ENCODE assay signal across 16 cellular contexts in genomic region chr22:33851985-33852384, GRCh38.
DNase-seq lines count a peak whose midpoint lies in the region; ATAC-seq and TF ChIP-seq lines count a peak whose summit lies in the region.
"Had no signal": no experiment of that assay in that cellular context is flagged by ENCODE, and none has a peak within 500 bp of the region (broad histone marks: within the 10 kb centered on the region; RNA-seq: fewer than 3 reads in every experiment).

No MANE protein-coding gene starts in this region.

- TF ChIP-seq EP300 in tibial nerve (IDR thresholded peaks at IDR 0.05): no peak

- peaks cover 0 to 12% (median 5%) of the 10 kb centered on the region in 5 experiments for H3K9me3 Mint-ChIP-seq in brain

- peaks cover 7% of the 10 kb centered on the region for H3K27me3 Mint-ChIP-seq in brain

- H3K4me2 ChIP-seq in KMS-11: 0 out of 2 replicates have a peak overlapping the region, but pooled peaks have one; percentile 9

- DNase-seq in left colon: no peak
- no peak for DNase-seq in tibial nerve (ENCODE audit: low spot score in 2 of 2)
- no peak for DNase-seq in substantia nigra (lab: John Stamatoyannopoulos, UW)
- DNase-seq: activated CD4-positive, alpha-beta T cell treated with anti-CD3 and anti-CD28 coated beads, Interleukin-2, amount 50 U/mL, for 4 hours; activated naive CD4-positive, alpha-beta T cell treated with Interleukin-2 at 50 U/mL for 16 hours; activated T-cell treated with anti-CD3 and anti-CD28 coated beads for 4 hours; Caco-2; left ventricle myocardium superior; NCI-H187; stimulated activated CD4-positive, alpha-beta T cell treated with anti-CD3 and anti-CD28 coated beads, Interleukin-4, amount 100 ng/mL, for 1 hour had no signal

- H4K20me1 ChIP-seq in KMS-11 (ENCODE audit: insufficient read depth): no peaks in the 10 kb centered on the region

- H3K36me3 Mint-ChIP-seq in brain: peaks cover 5% of the 10 kb centered on the region

- no peak overlapping the region for H2AFZ ChIP-seq in KMS-11 (ENCODE audit: low read depth)

- peaks cover 63% of the 10 kb centered on the region for H3K4me1 Mint-ChIP-seq in brain

- H3K4me1 ChIP-seq in KMS-11 (ENCODE audit: low read depth, poor library complexity, severe bottlenecking): peaks cover 32% of the 10 kb centered on the region
- peaks cover 0 to 48% (median 12%) of the 10 kb centered on the region in 4 donors for H3K4me1 ChIP-seq in tibial nerve
- H3K4me1 ChIP-seq: ascending aorta, Caco-2 had no signal

- no peak overlapping the region for H3K9ac ChIP-seq in KMS-11

- TF ChIP-seq POLR2A in tibial nerve (IDR thresholded peaks at IDR 0.05): no peak

- H3K27ac ChIP-seq in KMS-11: no peak overlapping the region
- H3K27ac ChIP-seq in tibial nerve: peak overlapping the region in 3 of 4 donors; percentile 0 to 80 (median 61)
- no peak overlapping the region for H3K27ac ChIP-seq in substantia nigra (ENCODE audit: low read depth, low read length, poor library complexity, severe bottlenecking)
- H3K27ac ChIP-seq: ascending aorta had no signal

- intact Hi-C loops in left colon (cut with DNase I, micrococcal nuclease): no loop called here

- ATAC-seq in left colon: peak; percentile 2
- no peak for ATAC-seq in HG03196 (IDR thresholded peaks at IDR 0.05; ENCODE audit: unreplicated experiment)
- ATAC-seq in HG03521 (IDR thresholded peaks at IDR 0.05; ENCODE audit: unreplicated experiment): no peak
- ATAC-seq in GM21723 (IDR thresholded peaks at IDR 0.05; ENCODE audit: unreplicated experiment): no peak
- ATAC-seq: left ventricle myocardium superior had no signal

- H3K4me3 Mint-ChIP-seq in brain: peak overlapping the region in 2 of 5 experiments; percentile 8 to 12

- H3K36me3 ChIP-seq in KMS-11 (ENCODE audit: insufficient read depth) (no peaks in the 10 kb centered on the region), tibial nerve (no peaks in the 10 kb centered on the region)
- H3K36me3 ChIP-seq: ascending aorta had no signal

- 33 to 37% methylated on average over 3 of the region's 3 CpGs for WGBS in tibial nerve, 2 donors

- TF ChIP-seq CTCF in KMS-11 (conservative IDR thresholded peaks at IDR 0.05; ENCODE audit: low read depth, low read length) (no peak), brain (conservative IDR thresholded peaks at IDR 0.05) (no peak), tibial nerve (IDR thresholded peaks at IDR 0.05) (no peak)

- H3K27ac Mint-ChIP-seq in brain: peak overlapping the region; percentile 2 to 65 (median 28)

- no peaks in the 10 kb centered on the region for H3K9me3 ChIP-seq in tibial nerve
- H3K9me3 ChIP-seq: ascending aorta had no signal

- H3K79me2 ChIP-seq in KMS-11 (ENCODE audit: insufficient read depth, low read depth): no peaks in the 10 kb centered on the region

- H3K4me3 ChIP-seq in KMS-11 (IDR thresholded peaks at IDR 0.05; ENCODE audit: insufficient read depth, low read depth, low read length) (no peak overlapping the region), tibial nerve (no peak overlapping the region)
- H3K4me3 ChIP-seq: ascending aorta had no signal

- H3K27me3 ChIP-seq in KMS-11 (ENCODE audit: insufficient read depth, low read depth) (no peaks in the 10 kb centered on the region), tibial nerve (no peaks in the 10 kb centered on the region)
- H3K27me3 ChIP-seq: ascending aorta had no signal

Comparison
In these comparisons a context has a peak if more than half of its experiments do, and no peak if none do; other contexts are left out.
1. H3K27ac ChIP-seq: peak in tibial nerve (3 of 4); none in KMS-11 (single experiment) and substantia nigra (single experiment).